ENCODE assay signal across 8 cellular contexts in the genomic region with DNA sequence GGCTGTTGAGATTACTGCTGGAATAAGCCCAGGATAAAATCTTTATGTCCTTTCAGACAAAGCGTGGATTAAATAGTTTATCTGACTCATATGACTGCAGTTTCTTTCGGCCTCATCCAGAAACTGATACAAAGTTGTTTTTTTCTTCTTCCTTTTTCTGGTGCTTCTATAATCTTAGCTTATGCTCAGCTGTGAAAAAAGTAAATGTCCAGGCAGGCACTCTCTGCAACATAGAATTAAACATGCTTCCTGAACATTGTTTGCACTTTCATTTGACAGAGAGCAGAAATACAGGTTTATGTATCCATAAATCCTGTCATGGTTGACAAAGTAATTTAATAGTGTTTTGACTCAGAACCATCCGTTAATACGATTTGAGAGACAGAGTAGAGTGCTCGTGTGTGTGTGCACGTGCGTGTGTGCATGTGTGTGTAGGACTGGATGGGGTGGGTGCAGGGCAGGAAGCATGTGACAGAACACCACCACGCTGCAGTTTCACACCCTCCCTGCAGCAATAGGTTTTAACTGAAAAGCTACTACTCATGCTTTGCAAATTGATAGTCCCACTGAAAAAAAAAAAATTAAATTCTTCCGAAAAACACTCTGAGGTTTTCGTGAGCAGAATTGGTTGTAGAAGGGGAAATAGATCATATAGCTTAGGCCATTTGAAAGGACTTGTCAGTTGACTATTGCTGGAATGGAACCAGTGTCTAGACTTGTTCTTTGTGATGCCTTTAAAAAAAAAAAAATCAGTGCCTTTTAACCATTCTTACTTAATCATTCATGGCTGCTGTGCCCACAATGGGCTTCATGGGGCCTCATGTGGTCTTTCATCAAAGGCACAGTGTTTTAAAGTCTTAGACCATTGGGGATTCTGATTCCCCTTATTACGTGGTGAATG.
A peak's percentile ranks its signal among the peaks of the same experiment; 100 is the strongest.
DNase-seq lines count a peak whose midpoint lies in the region; ATAC-seq, FAIRE-seq and TF ChIP-seq lines count a peak whose summit lies in the region.

No MANE protein-coding gene starts in this region.

- in situ Hi-C loops in KBM-7 (cut with MboI; ENCODE audit: low pct_unique_long_range_greater_than_20kb, low sequenced_read_pairs): no loop called here

- peaks cover 5 to 66% of the 10 kb centered on the region in 2 donors for H3K4me1 ChIP-seq in muscle layer of duodenum (ENCODE audit: control insufficient read depth in 1 of 2, insufficient read depth in 2 of 2, low read length in 2 of 2)

- no peaks in the 10 kb centered on the region for H3K27me3 ChIP-seq in bronchial epithelial cell (ENCODE audit: control insufficient read depth, insufficient read depth, low read length)
- H3K27me3 ChIP-seq in muscle layer of duodenum (ENCODE audit: low read depth, low read length): no peaks in the 10 kb centered on the region

- ATAC-seq in GM21447 (IDR thresholded peaks at IDR 0.05; ENCODE audit: unreplicated experiment) (peak; percentile 88), omental fat pad (ENCODE audit: low FRiP score) (no peak)

- H3K9me3 ChIP-seq in muscle layer of duodenum (ENCODE audit: control insufficient read depth in 1 of 2, low read length in 2 of 2): no peaks in the 10 kb centered on the region

- no peaks in the 10 kb centered on the region for H3K36me3 ChIP-seq in bronchial epithelial cell (ENCODE audit: control insufficient read depth, insufficient read depth, low read length)
- H3K36me3 ChIP-seq in muscle layer of duodenum (ENCODE audit: control insufficient read depth in 1 of 2, insufficient read depth in 2 of 2, low read length in 2 of 2): no peaks in the 10 kb centered on the region

- H3K27ac ChIP-seq in muscle layer of duodenum (ENCODE audit: low read length): peak overlapping the region; percentile 70
- peak overlapping the region; percentile 33 for H3K27ac ChIP-seq in temporal lobe (ENCODE audit: low read depth, low read length)

- no peak overlapping the region for H3K4me3 ChIP-seq in bronchial epithelial cell (ENCODE audit: low read depth, low read length)
- peak overlapping the region; percentile 37 to 39 for H3K4me3 ChIP-seq in muscle layer of duodenum (ENCODE audit: low read depth in 1 of 2, low read length in 2 of 2)

- DNase-seq in DMS53 (lab: John Stamatoyannopoulos, UW) (peak; percentile 86), KBM-7 (peak; percentile 73), T-helper 1 cell (peak in 3 of 5 donors; percentile 15 to 84 (median 21)), bronchial epithelial cell (ENCODE audit: low read depth) (peak; percentile 73), omental fat pad (ENCODE audit: low spot score) (no peak)

- no peak for TF ChIP-seq CTCF in bronchial epithelial cell (IDR thresholded peaks at IDR 0.05; ENCODE audit: insufficient read depth, low read length, severe bottlenecking)
- TF ChIP-seq CTCF in omental fat pad (IDR thresholded peaks at IDR 0.05): no peak

- no peak for FAIRE-seq in bronchial epithelial cell (lab: Jason Lieb, UNC)
